ENCODE assay signal across 8 cellular contexts in the genomic region with DNA sequence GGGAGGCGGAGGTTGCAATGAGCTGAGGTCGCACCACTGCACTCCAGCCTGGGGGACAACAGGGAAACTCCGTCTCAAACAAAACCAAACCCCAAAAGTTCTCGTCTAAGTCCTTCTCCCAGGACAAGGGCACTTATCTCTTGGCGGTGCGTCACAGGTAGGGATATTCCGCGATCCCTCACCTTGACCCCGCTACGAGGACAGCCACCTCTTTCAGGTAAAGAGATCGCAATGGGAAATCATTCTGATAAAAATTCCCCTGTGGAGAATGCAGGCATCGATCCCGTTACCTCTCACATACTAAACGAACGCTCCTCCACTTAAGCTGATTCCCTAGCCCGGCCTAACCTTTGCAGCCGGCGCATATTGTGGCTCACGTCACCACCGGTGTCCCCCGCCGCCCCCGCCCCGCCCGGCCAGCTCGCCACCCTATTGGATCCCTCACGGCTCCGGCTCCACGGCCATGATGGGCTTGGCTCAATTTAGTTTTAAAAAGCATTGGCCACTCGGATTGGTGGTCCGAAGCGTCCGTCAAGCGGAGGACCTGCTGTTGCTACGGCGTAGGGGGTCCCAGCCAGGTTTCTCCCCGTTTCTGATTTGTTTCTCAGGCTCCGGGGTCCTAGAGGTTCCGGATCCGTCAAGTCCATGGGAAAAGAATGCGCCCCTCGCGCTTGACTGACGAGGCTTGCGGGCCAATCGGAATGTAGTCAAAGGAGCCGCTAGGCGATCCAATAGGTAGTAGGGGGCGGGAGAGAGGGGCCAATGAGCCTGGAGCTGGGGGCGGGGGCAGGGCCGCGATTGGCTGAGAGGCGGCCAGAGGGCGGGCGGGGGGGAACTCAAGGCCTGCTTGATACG. TPM values are rescaled to one million over a fixed set of nuclear protein-coding genes. Genes with fewer than 3 reads are reported as not detected.
DNase-seq lines count a peak whose midpoint lies in the region; ATAC-seq and TF ChIP-seq lines count a peak whose summit lies in the region.

No MANE protein-coding gene starts in this region.

- H3K4me3 ChIP-seq in heart right ventricle (peak overlapping the region; percentile 62 to 94 (median 90)), transverse colon (peak overlapping the region; percentile 63 to 98 (median 77))

- H3K27ac ChIP-seq in heart right ventricle (peak overlapping the region; percentile 92 to 99 (median 97)), transverse colon (peak overlapping the region; percentile 94 to 100 (median 98))

- H3K36me3 ChIP-seq in heart right ventricle (no peaks in the 10 kb centered on the region), transverse colon (no peaks in the 10 kb centered on the region)

- intact Hi-C loops in heart right ventricle (cut with DNase I): loop anchor here in 8 of 10 donors (5.0 to 10.0 kb wide), 9 partner anchors 55 to 377 kb away; no protein-coding TSS in a partner anchor
- intact Hi-C loops in transverse colon (cut with DNase I; ENCODE audit: low total_unique reads): no loop called here

- TF ChIP-seq EP300 in transverse colon (IDR thresholded peaks at IDR 0.05; ENCODE audit: low read depth): no peak

- no peak for TF ChIP-seq POLR2A in transverse colon (IDR thresholded peaks at IDR 0.05)

- H3K27me3 ChIP-seq in heart right ventricle (no peaks in the 10 kb centered on the region), transverse colon (no peaks in the 10 kb centered on the region)

- TF ChIP-seq CTCF in GM13976 (IDR thresholded peaks at IDR 0.05; ENCODE audit: borderline replicate concordance, control extremely low read depth, extremely low read depth, insufficient read depth, missing control alignments): no peak
- TF ChIP-seq CTCF in heart right ventricle (IDR thresholded peaks at IDR 0.05): no peak
- peak in 2 of 5 experiments; percentile 56 to 63 for TF ChIP-seq CTCF in transverse colon (IDR thresholded peaks at IDR 0.05)

- H3K4me1 ChIP-seq in heart right ventricle: peaks cover 5 to 45% (median 38%) of the 10 kb centered on the region in 9 donors
- H3K4me1 ChIP-seq in transverse colon: peaks cover 26 to 67% (median 40%) of the 10 kb centered on the region in 4 donors

- DNase-seq in GM13976 (ENCODE audit: low spot score) (peak; percentile 98), NCI-H146 (lab: John Stamatoyannopoulos, UW) (peak; percentile 99), T follicular helper cell (ENCODE audit: low read depth) (peak; percentile 92), amniotic epithelial cell (ENCODE audit: low read depth) (peak; percentile 100), heart right ventricle (peak; percentile 93 to 99), pons (ENCODE audit: low spot score) (peak; percentile 99), transverse colon (peak; percentile 96)

- in situ Hi-C loops in GM13976 (cut with MboI; ENCODE audit: low sequenced_read_pairs, unreplicated experiment): no loop called here
- in situ Hi-C loops in transverse colon (cut with MboI; ENCODE audit: low pct_ligation_motif_present in 1 of 4, low pct_unique_long_range_greater_than_20kb in 1 of 4, low sequenced_read_pairs in 3 of 4): no loop called here

- H3K9me3 ChIP-seq in heart right ventricle: no peaks in the 10 kb centered on the region
- H3K9me3 ChIP-seq in transverse colon: no peaks in the 10 kb centered on the region

- ATAC-seq in HG02870 (IDR thresholded peaks at IDR 0.05; ENCODE audit: unreplicated experiment) (peak; percentile 78), heart right ventricle (peak; percentile 91 to 97 (median 96))

- WGBS in heart right ventricle, 2 donors: 3 to 4% methylated on average over 51 to 56 of the region's 56 CpGs
- 4% methylated on average over 46 of the region's 56 CpGs; no CpG with 5 or more reads in 1 of the 2 donors for WGBS in transverse colon (ENCODE audit: low coverage in 1 of 2), 2 donors

RNA-seq across cellular contexts. Expression of gene PPP6R3, which starts 0.4 kb away (rescaled TPM):
- total RNA-seq in heart right ventricle (10 to 100 TPM; 75.8 to 98.1 (median 83.6) TPM), transverse colon (100 to 1,000 TPM in 3 of 4 donors, 10 to 100 TPM in 1; 89.8 to 158 (median 117) TPM)
- polyA plus RNA-seq in heart right ventricle: 10 to 100 TPM; 18.4 to 35.3 TPM

Comparison
In these comparisons a context has a peak if more than half of its experiments do, and no peak if none do; other contexts are left out.
1. Peak in every context shown above with its lines: DNase-seq, ATAC-seq, H3K4me3 ChIP-seq and H3K27ac ChIP-seq.